In genomic region chr22:37492428-37493344, GRCh38 we compare ENCODE assay signal across 9 cellular contexts. TPM values are rescaled to one million over a fixed set of nuclear protein-coding genes. Genes with fewer than 3 reads are reported as not detected.
DNase-seq lines count a peak whose midpoint lies in the region; ATAC-seq and TF ChIP-seq lines count a peak whose summit lies in the region.
"Had no signal": no experiment of that assay in that cellular context is flagged by ENCODE, and none has a peak within 500 bp of the region (broad histone marks: within the 10 kb centered on the region; RNA-seq: fewer than 3 reads in every experiment).

No MANE protein-coding gene starts in this region.

- no peak for TF ChIP-seq EP300 in stomach (IDR thresholded peaks at IDR 0.05)

- no peak for TF ChIP-seq POLR2A in stomach (IDR thresholded peaks at IDR 0.05)

- DNase-seq in Daoy (ENCODE audit: low read depth) = peak; percentile 45
- DNase-seq in LHCN-M2 (ENCODE audit: low read depth) = peak; percentile 64
- peak; percentile 76 for DNase-seq in activated CD4-positive, alpha-beta T cell treated with anti-CD3 and anti-CD28 coated beads for 48 hours
- peak; percentile 49 for DNase-seq in epithelial cell of esophagus (ENCODE audit: low read depth)
- DNase-seq in retinal pigment epithelial cell (ENCODE audit: low read depth) = no peak
- DNase-seq in stomach = no peak

- no peak overlapping the region for H3K27ac ChIP-seq in stomach
- H3K27ac ChIP-seq: SK-N-MC had no signal

- TF ChIP-seq CTCF in epithelial cell of esophagus (IDR thresholded peaks at IDR 0.05; ENCODE audit: insufficient read depth, low read depth, low read length, missing control alignments) (peak; percentile 48), retinal pigment epithelial cell (conservative IDR thresholded peaks at IDR 0.05; ENCODE audit: low read depth, low read length) (peak; percentile 67), stomach (IDR thresholded peaks at IDR 0.05) (peak in 2 of 7 experiments; percentile 11 to 20)

- H3K4me1 ChIP-seq in stomach = no peaks in the 10 kb centered on the region

- H3K36me3 ChIP-seq in stomach = peaks cover 4 to 61% (median 33%) of the 10 kb centered on the region in 4 donors

- H3K9me3 ChIP-seq in stomach = no peaks in the 10 kb centered on the region

- no peak for ATAC-seq in HG02840 (IDR thresholded peaks at IDR 0.05; ENCODE audit: low FRiP score, unreplicated experiment)
- ATAC-seq in GM18519 (IDR thresholded peaks at IDR 0.05; ENCODE audit: low FRiP score, unreplicated experiment) = no peak

- WGBS in stomach, 5 donors = 52 to 77% (median 73%) methylated on average over 7 to 24 of the region's 24 CpGs

- intact Hi-C loops in stomach (cut with DNase I; ENCODE audit: low total_unique reads) = no loop called here

- H3K4me3 ChIP-seq in epithelial cell of esophagus (ENCODE audit: low read length) (no peak overlapping the region), retinal pigment epithelial cell (ENCODE audit: low read length) (no peak overlapping the region), stomach (no peak overlapping the region)
- H3K4me3 ChIP-seq: SK-N-MC had no signal

- H3K27me3 ChIP-seq in stomach = peaks cover 0 to 36% (median 0%) of the 10 kb centered on the region in 3 donors

RNA-seq across cellular contexts. Expression of gene MFNG, which starts 6.5 kb away (rescaled TPM):
- total RNA-seq in Daoy (2014; rRNA removed; shearing (Covaris generic)) = 2.4 and 3.0 TPM in 2 replicates
- total RNA-seq in LHCN-M2 (2014; rRNA removed) (0.17 and 1.3 TPM in 2 replicates), stomach (10 to 100 TPM in 3 of 5 donors, 1 to 10 TPM in 2; 1.7 to 86.4 (median 11.2) TPM)
- polyA plus RNA-seq in LHCN-M2 (2012) = 0.24 TPM
- polyA plus RNA-seq in stomach = 10 to 100 TPM in 1 of 3 donors, 1 to 10 TPM in 2; 3.8 to 10.2 (median 6.7) TPM

RNA-seq across cellular contexts. Expression of gene CARD10, which starts 26.5 kb away (rescaled TPM):
- total RNA-seq in Daoy (2014; rRNA removed; shearing (Covaris generic)) = 24.0 and 25.9 TPM in 2 replicates
- total RNA-seq in LHCN-M2 (2014; rRNA removed) (22.4 and 23.0 TPM in 2 replicates), stomach (100 to 1,000 TPM in 1 of 5 donors, 10 to 100 TPM in 2, 1 to 10 TPM in 2; 5.5 to 120 (median 28.4) TPM)
- 10.6 TPM for polyA plus RNA-seq in LHCN-M2 (2012)
- 10 to 100 TPM; 11.3 to 17.8 (median 13.6) TPM for polyA plus RNA-seq in stomach

Comparison
In these comparisons a context has a peak if more than half of its experiments do, and no peak if none do; other contexts are left out.
1. DNase-seq: peak in Daoy (single experiment), LHCN-M2 (single experiment), activated CD4-positive, alpha-beta T cell treated with anti-CD3 and anti-CD28 coated beads for 48 hours (single experiment) and epithelial cell of esophagus (single experiment); none in retinal pigment epithelial cell (single experiment) and stomach (single experiment).